Comparison of ENCODE assay signal across 10 cellular contexts in genomic region chr16:16062023-16062932, GRCh38.
DNase-seq lines count a peak whose midpoint lies in the region; ATAC-seq, FAIRE-seq and TF ChIP-seq lines count a peak whose summit lies in the region.
"Had no signal": no experiment of that assay in that cellular context is flagged by ENCODE, and none has a peak within 500 bp of the region (broad histone marks: within the 10 kb centered on the region; RNA-seq: fewer than 3 reads in every experiment).

No MANE protein-coding gene starts in this region.

- H3K9ac ChIP-seq in GM12878 (ENCODE audit: control insufficient read depth, insufficient read depth, low read length), result no peak overlapping the region

- no peaks in the 10 kb centered on the region for H3K9me3 ChIP-seq in GM12878 (replicated peaks; ENCODE audit: control insufficient read depth, insufficient read depth, low read length)
- H3K9me3 ChIP-seq in neutrophil, result no peaks in the 10 kb centered on the region
- H3K9me3 ChIP-seq in PC-9 (ENCODE audit: insufficient read depth, low read depth), result no peaks in the 10 kb centered on the region
- H3K9me3 ChIP-seq: breast epithelium had no signal

- FAIRE-seq in GM12878 (lab: Jason Lieb, UNC), result peak; percentile 65
- FAIRE-seq: islet of Langerhans had no signal

- H2AFZ ChIP-seq in GM12878 (ENCODE audit: control insufficient read depth, low read depth, low read length), result no peak overlapping the region
- no peak overlapping the region for H2AFZ ChIP-seq in PC-9

- DNase-seq in NAMALWA (ENCODE audit: low spot score) (peak; percentile 19), GM12878 (ENCODE audit: low read depth, low spot score) (no peak), D341Med (ENCODE audit: low spot score) (no peak), HK-2 (ENCODE audit: unreplicated experiment) (no peak), PC-9 (no peak)

- RAD21 ChIA-PET in GM12878 (lab: Charles Lee; ENCODE audit: unreplicated experiment), result no interaction called here

- BruUV-seq in GM12878 (replicated peaks; lab: Mats Ljungman, UMichigan) (no TSS peak), PC-9 (replicated peaks; lab: Mats Ljungman, UMichigan) (no TSS peak)

- H4K20me1 ChIP-seq in GM12878 (ENCODE audit: control insufficient read depth, insufficient read depth) (no peaks in the 10 kb centered on the region), PC-9 (ENCODE audit: insufficient read depth) (peaks cover 18% of the 10 kb centered on the region; the same call in 1 of the 2 replicates)

- ATAC-seq in GM12878 (no peak), HG03354 (IDR thresholded peaks at IDR 0.05; ENCODE audit: poor library complexity, severe bottlenecking, unreplicated experiment) (no peak)

- 70% methylated on average over 16 of the region's 16 CpGs for WGBS in GM12878 (ENCODE audit: insufficient coverage, insufficient replicate concordance, low lambda C conversion rate, missing lambda C conversion rate)

- H3K4me3 ChIP-seq in GM12878 (no peak overlapping the region), neutrophil (ENCODE audit: low read depth in 1 of 2, low read length in 1 of 2) (no peak overlapping the region), PC-9 (no peak overlapping the region)
- H3K4me3 ChIP-seq: breast epithelium had no signal

- TF ChIP-seq CTCF in GM12873 (IDR thresholded peaks at IDR 0.05; ENCODE audit: insufficient read depth, low read depth, low read length, missing control alignments), result peak; percentile 39
- TF ChIP-seq CTCF in GM12878 (IDR thresholded peaks at IDR 0.05 in 2 of 3, conservative IDR thresholded peaks at IDR 0.05 in 1 of 3; ENCODE audit: control insufficient read depth in 2 of 3, extremely low read depth in 1 of 3, insufficient read depth in 1 of 3, low read depth in 3 of 3, low read length in 3 of 3), result no peak
- TF ChIP-seq CTCF in neutrophil (IDR thresholded peaks at IDR 0.05), result no peak
- TF ChIP-seq CTCF in PC-9 (conservative IDR thresholded peaks at IDR 0.05), result no peak

- intact Hi-C loops in GM12878 (cut with micrococcal nuclease; ENCODE audit: unreplicated experiment), result no loop called here
- intact Hi-C loops in PC-9 (cut with micrococcal nuclease; ENCODE audit: unreplicated experiment), result no loop called here

- no peaks in the 10 kb centered on the region for H3K9me2 ChIP-seq in PC-9 (ENCODE audit: insufficient read depth)

- TF ChIP-seq RAD21 in GM12878 (IDR thresholded peaks at IDR 0.05; ENCODE audit: insufficient read depth, low read depth, low read length), result no peak

- H3K79me2 ChIP-seq in GM12878 (ENCODE audit: control insufficient read depth, insufficient read depth, low read length), result no peaks in the 10 kb centered on the region
- no peaks in the 10 kb centered on the region; the same call in none of the 2 replicates for H3K79me2 ChIP-seq in PC-9 (ENCODE audit: low read depth)

- TF ChIP-seq POLR2A in GM12878 (IDR thresholded peaks at IDR 0.05; ENCODE audit: low read depth, low read length), result no peak

- in situ Hi-C loops in GM12878 (cut with MboI), result loop anchor here (10.0 kb wide), 1 partner anchor 63 kb away; no protein-coding TSS in a partner anchor

- H3K36me3 ChIP-seq in GM12878 (ENCODE audit: control insufficient read depth in 2 of 2, insufficient read depth in 2 of 2, low read length in 1 of 2), result peaks cover 15 to 20% of the 10 kb centered on the region in 2 experiments
- peaks cover 39% of the 10 kb centered on the region for H3K36me3 ChIP-seq in neutrophil
- peaks cover 20% of the 10 kb centered on the region for H3K36me3 ChIP-seq in PC-9 (ENCODE audit: low read depth)
- H3K36me3 ChIP-seq: breast epithelium had no signal

- no peak overlapping the region for H3K27ac ChIP-seq in GM12878 (ENCODE audit: control insufficient read depth, insufficient read depth)
- H3K27ac ChIP-seq in neutrophil, result peak overlapping the region; percentile 58
- H3K27ac ChIP-seq in PC-9, result no peak overlapping the region
- H3K27ac ChIP-seq: breast epithelium had no signal

- H3K4me2 ChIP-seq in GM12878 (ENCODE audit: control insufficient read depth, insufficient read depth) (no peak overlapping the region), PC-9 (no peak overlapping the region)

- POLR2A ChIA-PET in GM12878 (lab: Charles Lee) (no interaction called here), PC-9 (lab: Charles Lee; ENCODE audit: unreplicated experiment) (no interaction called here)

- SMC1A ChIA-PET in GM12878 (lab: Charles Lee; ENCODE audit: uncharacterized antibody, unreplicated experiment), result interaction anchor here (1.2 to 2.2 kb wide), 2 partner anchors 11 to 190 kb away, joined by 5 read pairs; no protein-coding TSS in a partner anchor

- H3K27me3 ChIP-seq in GM12878 (replicated peaks in 1 of 2; ENCODE audit: control insufficient read depth in 2 of 2, insufficient read depth in 2 of 2, low read length in 1 of 2) (no peaks in the 10 kb centered on the region), neutrophil (no peaks in the 10 kb centered on the region), PC-9 (ENCODE audit: insufficient read depth, low read depth) (no peaks in the 10 kb centered on the region)
- H3K27me3 ChIP-seq: breast epithelium had no signal

- H3F3A ChIP-seq in PC-9 (ENCODE audit: insufficient read depth, low read depth), result peaks cover 14% of the 10 kb centered on the region; the same call in 1 of the 2 replicates

- no peak for TF ChIP-seq EP300 in GM12878 (IDR thresholded peaks at IDR 0.05; ENCODE audit: borderline replicate concordance in 1 of 2, control insufficient read depth in 1 of 2, low read depth in 2 of 2, low read length in 2 of 2)

- peaks cover 3% of the 10 kb centered on the region; the same call in 1 of the 2 replicates for H3K4me1 ChIP-seq in GM12878 (ENCODE audit: control insufficient read depth, insufficient read depth, low read length)
- peaks cover 10 to 14% of the 10 kb centered on the region in 2 experiments for H3K4me1 ChIP-seq in neutrophil (ENCODE audit: control insufficient read depth in 1 of 2, insufficient read depth in 1 of 2, low read depth in 1 of 2, low read length in 1 of 2)
- no peaks in the 10 kb centered on the region for H3K4me1 ChIP-seq in PC-9 (replicated peaks; ENCODE audit: insufficient read depth)
- H3K4me1 ChIP-seq: breast epithelium had no signal

- CTCF ChIA-PET in GM12878 (lab: Yijun Ruan, JAX) (interaction anchor here (0.9 kb wide), 1 partner anchor 188 kb away, joined by 3 read pairs; no protein-coding TSS in a partner anchor), PC-9 (lab: Charles Lee) (no interaction called here)

TF ChIP-seq in GM12878, 131 proteins besides CTCF, POLR2A, EP300 and RAD21:
- TF ChIP-seq, protein P1, sequence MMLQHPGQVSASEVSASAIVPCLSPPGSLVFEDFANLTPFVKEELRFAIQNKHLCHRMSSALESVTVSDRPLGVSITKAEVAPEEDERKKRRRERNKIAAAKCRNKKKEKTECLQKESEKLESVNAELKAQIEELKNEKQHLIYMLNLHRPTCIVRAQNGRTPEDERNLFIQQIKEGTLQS (IDR thresholded peaks at IDR 0.05; ENCODE audit: borderline replicate concordance, extremely low read depth, low read depth, low read length), result no peak
- TF ChIP-seq RUNX3 (IDR thresholded peaks at IDR 0.05; ENCODE audit: low read length), result peak; percentile 48; the same call in 1 of the 2 replicates
